Comparison of ENCODE assay signal across 1 cellular context in the genomic region with DNA sequence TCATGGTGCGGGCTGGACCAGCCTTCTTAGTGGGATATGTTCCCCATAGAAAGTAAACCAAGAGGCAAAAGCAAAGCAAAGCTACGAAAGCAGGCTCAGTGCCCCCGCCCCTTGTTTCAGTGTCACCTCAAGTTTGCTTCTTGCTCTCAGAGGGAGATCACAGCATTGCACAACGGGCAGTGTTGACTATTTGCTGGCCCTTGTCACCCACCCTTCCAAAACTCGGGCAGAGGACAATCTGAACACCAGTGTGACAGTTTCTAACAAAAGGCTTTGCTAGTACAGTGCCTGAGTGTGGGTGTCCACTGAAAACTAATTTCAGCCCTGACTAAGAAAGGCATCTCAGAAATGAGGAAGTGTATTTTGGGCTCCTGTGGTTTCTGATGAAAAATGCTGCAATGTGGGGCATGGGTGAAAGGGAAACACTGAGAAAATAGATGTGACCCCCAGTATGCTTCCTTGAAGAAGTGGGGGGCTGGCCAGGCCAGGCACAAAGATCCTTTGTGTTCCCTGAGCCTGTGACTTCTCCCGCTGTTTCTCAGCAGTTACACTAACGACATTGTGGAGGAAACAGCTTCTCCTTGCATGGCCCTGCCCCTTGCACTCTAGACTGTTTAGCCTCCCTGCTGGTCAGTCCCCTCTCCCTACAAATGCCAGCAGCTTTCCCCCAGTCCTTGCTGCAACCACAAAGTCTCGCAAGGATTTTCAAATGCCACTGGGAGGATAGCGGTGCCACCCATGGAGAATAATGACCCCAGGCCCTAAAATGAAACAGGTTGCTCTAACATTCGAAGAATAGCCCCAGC.
TF ChIP-seq lines count a peak whose summit lies in the region.

No MANE protein-coding gene starts in this region.

TF ChIP-seq in HepG2, 621 proteins besides CTCF, POLR2A, EP300 and RAD21 (continued from another document and continues in another):
- no peak for TF ChIP-seq NBN (conservative IDR thresholded peaks at IDR 0.05)
- TF ChIP-seq SP140L (CRISPR knock-in tag; IDR thresholded peaks at IDR 0.05; ENCODE audit: borderline replicate concordance) = no peak
- TF ChIP-seq, protein P1, sequence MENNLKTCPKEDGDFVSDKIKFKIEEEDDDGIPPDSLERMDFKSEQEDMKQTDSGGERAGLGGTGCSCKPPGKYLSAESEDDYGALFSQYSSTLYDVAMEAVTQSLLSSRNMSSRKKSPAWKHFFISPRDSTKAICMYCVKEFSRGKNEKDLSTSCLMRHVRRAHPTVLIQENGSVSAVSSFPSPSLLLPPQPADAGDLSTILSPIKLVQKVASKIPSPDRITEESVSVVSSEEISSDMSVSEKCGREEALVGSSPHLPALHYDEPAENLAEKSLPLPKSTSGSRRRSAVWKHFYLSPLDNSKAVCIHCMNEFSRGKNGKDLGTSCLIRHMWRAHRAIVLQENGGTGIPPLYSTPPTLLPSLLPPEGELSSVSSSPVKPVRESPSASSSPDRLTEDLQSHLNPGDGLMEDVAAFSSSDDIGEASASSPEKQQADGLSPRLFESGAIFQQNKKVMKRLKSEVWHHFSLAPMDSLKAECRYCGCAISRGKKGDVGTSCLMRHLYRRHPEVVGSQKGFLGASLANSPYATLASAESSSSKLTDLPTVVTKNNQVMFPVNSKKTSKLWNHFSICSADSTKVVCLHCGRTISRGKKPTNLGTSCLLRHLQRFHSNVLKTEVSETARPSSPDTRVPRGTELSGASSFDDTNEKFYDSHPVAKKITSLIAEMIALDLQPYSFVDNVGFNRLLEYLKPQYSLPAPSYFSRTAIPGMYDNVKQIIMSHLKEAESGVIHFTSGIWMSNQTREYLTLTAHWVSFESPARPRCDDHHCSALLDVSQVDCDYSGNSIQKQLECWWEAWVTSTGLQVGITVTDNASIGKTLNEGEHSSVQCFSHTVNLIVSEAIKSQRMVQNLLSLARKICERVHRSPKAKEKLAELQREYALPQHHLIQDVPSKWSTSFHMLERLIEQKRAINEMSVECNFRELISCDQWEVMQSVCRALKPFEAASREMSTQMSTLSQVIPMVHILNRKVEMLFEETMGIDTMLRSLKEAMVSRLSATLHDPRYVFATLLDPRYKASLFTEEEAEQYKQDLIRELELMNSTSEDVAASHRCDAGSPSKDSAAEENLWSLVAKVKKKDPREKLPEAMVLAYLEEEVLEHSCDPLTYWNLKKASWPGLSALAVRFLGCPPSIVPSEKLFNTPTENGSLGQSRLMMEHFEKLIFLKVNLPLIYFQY (CRISPR knock-in tag; IDR thresholded peaks at IDR 0.05; ENCODE audit: borderline replicate concordance) = no peak
- TF ChIP-seq PCBP1 (IDR thresholded peaks at IDR 0.05; ENCODE audit: borderline replicate concordance, low read depth, low read length) = no peak
- TF ChIP-seq ISX (CRISPR knock-in tag; conservative IDR thresholded peaks at IDR 0.05) = no peak
- TF ChIP-seq ARNTL (CRISPR knock-in tag; IDR thresholded peaks at IDR 0.05) = no peak
- TF ChIP-seq, protein P2, sequence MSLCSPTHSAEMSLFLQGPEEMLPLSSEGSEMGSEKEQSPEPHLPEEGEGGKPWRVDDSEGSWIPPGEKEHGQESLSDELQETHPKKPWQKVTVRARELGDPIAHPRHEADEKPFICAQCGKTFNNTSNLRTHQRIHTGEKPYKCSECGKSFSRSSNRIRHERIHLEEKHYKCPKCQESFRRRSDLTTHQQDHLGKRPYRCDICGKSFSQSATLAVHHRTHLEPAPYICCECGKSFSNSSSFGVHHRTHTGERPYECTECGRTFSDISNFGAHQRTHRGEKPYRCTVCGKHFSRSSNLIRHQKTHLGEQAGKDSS (CRISPR knock-in tag; IDR thresholded peaks at IDR 0.05; ENCODE audit: borderline replicate concordance, low read depth) = no peak
- TF ChIP-seq ZNF468 (CRISPR knock-in tag; IDR thresholded peaks at IDR 0.05) = no peak
- TF ChIP-seq, protein P3, sequence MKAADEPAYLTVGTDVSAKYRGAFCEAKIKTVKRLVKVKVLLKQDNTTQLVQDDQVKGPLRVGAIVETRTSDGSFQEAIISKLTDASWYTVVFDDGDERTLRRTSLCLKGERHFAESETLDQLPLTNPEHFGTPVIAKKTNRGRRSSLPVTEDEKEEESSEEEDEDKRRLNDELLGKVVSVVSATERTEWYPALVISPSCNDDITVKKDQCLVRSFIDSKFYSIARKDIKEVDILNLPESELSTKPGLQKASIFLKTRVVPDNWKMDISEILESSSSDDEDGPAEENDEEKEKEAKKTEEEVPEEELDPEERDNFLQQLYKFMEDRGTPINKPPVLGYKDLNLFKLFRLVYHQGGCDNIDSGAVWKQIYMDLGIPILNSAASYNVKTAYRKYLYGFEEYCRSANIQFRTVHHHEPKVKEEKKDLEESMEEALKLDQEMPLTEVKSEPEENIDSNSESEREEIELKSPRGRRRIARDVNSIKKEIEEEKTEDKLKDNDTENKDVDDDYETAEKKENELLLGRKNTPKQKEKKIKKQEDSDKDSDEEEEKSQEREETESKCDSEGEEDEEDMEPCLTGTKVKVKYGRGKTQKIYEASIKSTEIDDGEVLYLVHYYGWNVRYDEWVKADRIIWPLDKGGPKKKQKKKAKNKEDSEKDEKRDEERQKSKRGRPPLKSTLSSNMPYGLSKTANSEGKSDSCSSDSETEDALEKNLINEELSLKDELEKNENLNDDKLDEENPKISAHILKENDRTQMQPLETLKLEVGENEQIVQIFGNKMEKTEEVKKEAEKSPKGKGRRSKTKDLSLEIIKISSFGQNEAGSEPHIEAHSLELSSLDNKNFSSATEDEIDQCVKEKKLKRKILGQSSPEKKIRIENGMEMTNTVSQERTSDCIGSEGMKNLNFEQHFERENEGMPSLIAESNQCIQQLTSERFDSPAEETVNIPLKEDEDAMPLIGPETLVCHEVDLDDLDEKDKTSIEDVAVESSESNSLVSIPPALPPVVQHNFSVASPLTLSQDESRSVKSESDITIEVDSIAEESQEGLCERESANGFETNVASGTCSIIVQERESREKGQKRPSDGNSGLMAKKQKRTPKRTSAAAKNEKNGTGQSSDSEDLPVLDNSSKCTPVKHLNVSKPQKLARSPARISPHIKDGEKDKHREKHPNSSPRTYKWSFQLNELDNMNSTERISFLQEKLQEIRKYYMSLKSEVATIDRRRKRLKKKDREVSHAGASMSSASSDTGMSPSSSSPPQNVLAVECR (CRISPR knock-in tag; IDR thresholded peaks at IDR 0.05; ENCODE audit: borderline replicate concordance) = no peak; the same call in 1 of the 2 replicates
- TF ChIP-seq ZNF569 (CRISPR knock-in tag; IDR thresholded peaks at IDR 0.05; ENCODE audit: borderline replicate concordance) = no peak
- no peak for TF ChIP-seq ZNF296 (CRISPR knock-in tag; conservative IDR thresholded peaks at IDR 0.05)
- TF ChIP-seq, protein P4, sequence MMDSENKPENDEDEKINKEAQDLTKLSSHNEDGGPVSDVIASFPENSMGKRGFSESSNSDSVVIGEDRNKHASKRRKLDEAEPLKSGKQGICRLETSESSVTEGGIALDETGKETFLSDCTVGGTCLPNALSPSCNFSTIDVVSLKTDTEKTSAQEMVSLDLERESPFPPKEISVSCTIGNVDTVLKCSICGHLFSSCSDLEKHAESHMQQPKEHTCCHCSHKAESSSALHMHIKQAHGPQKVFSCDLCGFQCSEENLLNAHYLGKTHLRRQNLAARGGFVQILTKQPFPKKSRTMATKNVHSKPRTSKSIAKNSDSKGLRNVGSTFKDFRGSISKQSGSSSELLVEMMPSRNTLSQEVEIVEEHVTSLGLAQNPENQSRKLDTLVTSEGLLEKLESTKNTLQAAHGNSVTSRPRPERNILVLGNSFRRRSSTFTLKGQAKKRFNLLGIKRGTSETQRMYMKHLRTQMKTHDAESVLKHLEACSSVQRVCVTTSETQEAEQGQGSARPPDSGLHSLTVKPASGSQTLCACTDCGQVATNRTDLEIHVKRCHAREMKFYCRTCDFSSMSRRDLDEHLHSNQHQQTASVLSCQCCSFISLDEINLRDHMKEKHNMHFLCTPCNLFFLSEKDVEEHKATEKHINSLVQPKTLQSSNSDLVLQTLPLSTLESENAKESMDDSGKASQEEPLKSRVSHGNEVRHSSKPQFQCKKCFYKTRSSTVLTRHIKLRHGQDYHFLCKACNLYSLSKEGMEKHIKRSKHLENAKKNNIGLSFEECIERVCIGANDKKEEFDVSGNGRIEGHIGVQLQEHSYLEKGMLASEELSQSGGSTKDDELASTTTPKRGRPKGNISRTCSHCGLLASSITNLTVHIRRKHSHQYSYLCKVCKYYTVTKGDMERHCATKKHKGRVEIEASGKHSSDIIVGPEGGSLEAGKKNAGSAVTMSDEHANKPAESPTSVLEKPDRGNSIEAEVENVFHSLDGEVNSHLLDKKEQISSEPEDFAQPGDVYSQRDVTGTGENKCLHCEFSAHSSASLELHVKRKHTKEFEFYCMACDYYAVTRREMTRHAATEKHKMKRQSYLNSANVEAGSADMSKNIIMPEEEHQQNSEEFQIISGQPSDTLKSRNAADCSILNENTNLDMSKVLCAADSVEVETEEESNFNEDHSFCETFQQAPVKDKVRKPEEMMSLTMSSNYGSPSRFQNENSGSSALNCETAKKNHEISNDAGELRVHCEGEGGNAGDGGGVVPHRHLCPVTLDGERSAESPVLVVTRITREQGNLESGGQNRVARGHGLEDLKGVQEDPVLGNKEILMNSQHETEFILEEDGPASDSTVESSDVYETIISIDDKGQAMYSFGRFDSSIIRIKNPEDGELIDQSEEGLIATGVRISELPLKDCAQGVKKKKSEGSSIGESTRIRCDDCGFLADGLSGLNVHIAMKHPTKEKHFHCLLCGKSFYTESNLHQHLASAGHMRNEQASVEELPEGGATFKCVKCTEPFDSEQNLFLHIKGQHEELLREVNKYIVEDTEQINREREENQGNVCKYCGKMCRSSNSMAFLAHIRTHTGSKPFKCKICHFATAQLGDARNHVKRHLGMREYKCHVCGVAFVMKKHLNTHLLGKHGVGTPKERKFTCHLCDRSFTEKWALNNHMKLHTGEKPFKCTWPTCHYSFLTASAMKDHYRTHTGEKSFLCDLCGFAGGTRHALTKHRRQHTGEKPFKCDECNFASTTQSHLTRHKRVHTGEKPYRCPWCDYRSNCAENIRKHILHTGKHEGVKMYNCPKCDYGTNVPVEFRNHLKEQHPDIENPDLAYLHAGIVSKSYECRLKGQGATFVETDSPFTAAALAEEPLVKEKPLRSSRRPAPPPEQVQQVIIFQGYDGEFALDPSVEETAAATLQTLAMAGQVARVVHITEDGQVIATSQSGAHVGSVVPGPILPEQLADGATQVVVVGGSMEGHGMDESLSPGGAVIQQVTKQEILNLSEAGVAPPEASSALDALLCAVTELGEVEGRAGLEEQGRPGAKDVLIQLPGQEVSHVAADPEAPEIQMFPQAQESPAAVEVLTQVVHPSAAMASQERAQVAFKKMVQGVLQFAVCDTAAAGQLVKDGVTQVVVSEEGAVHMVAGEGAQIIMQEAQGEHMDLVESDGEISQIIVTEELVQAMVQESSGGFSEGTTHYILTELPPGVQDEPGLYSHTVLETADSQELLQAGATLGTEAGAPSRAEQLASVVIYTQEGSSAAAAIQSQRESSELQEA (CRISPR knock-in tag; IDR thresholded peaks at IDR 0.05; ENCODE audit: not compliant biosample characterization) = no peak
- TF ChIP-seq GPN1 (CRISPR knock-in tag; IDR thresholded peaks at IDR 0.05; ENCODE audit: borderline replicate concordance) = no peak
- TF ChIP-seq ZIK1 (CRISPR knock-in tag; IDR thresholded peaks at IDR 0.05; ENCODE audit: borderline replicate concordance, low read depth) = no peak
- TF ChIP-seq MAF1 (CRISPR knock-in tag; IDR thresholded peaks at IDR 0.05; ENCODE audit: borderline replicate concordance) = no peak
- TF ChIP-seq BORCS8-MEF2B (CRISPR knock-in tag; IDR thresholded peaks at IDR 0.05) = no peak
- TF ChIP-seq MTF1 (CRISPR knock-in tag; IDR thresholded peaks at IDR 0.05) = no peak
- TF ChIP-seq NKX3-1 (CRISPR knock-in tag; IDR thresholded peaks at IDR 0.05) = no peak
- peak; percentile 71; the same call in 1 of the 2 replicates for TF ChIP-seq ZNF292 (CRISPR knock-in tag; IDR thresholded peaks at IDR 0.05; ENCODE audit: borderline replicate concordance, low read depth)
- no peak for TF ChIP-seq ZMYM2 (CRISPR knock-in tag; IDR thresholded peaks at IDR 0.05)
- no peak for TF ChIP-seq ZNF274 (CRISPR knock-in tag; IDR thresholded peaks at IDR 0.05)
- no peak for TF ChIP-seq IKZF4 (CRISPR knock-in tag; IDR thresholded peaks at IDR 0.05; ENCODE audit: borderline replicate concordance, low read depth, not compliant biosample characterization)
- no peak for TF ChIP-seq SRSF1 (optimal IDR thresholded peaks at IDR 0.05; ENCODE audit: low read depth, low read length)
- no peak for TF ChIP-seq SRY (CRISPR knock-in tag; IDR thresholded peaks at IDR 0.05)
- TF ChIP-seq GZF1 (CRISPR knock-in tag; IDR thresholded peaks at IDR 0.05) = no peak
- no peak for TF ChIP-seq ZFP36L2 (CRISPR knock-in tag; IDR thresholded peaks at IDR 0.05)
- TF ChIP-seq, protein P5, sequence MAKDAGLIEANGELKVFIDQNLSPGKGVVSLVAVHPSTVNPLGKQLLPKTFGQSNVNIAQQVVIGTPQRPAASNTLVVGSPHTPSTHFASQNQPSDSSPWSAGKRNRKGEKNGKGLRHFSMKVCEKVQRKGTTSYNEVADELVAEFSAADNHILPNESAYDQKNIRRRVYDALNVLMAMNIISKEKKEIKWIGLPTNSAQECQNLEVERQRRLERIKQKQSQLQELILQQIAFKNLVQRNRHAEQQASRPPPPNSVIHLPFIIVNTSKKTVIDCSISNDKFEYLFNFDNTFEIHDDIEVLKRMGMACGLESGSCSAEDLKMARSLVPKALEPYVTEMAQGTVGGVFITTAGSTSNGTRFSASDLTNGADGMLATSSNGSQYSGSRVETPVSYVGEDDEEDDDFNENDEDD (CRISPR knock-in tag; IDR thresholded peaks at IDR 0.05; ENCODE audit: borderline replicate concordance) = no peak
- TF ChIP-seq, protein P6, sequence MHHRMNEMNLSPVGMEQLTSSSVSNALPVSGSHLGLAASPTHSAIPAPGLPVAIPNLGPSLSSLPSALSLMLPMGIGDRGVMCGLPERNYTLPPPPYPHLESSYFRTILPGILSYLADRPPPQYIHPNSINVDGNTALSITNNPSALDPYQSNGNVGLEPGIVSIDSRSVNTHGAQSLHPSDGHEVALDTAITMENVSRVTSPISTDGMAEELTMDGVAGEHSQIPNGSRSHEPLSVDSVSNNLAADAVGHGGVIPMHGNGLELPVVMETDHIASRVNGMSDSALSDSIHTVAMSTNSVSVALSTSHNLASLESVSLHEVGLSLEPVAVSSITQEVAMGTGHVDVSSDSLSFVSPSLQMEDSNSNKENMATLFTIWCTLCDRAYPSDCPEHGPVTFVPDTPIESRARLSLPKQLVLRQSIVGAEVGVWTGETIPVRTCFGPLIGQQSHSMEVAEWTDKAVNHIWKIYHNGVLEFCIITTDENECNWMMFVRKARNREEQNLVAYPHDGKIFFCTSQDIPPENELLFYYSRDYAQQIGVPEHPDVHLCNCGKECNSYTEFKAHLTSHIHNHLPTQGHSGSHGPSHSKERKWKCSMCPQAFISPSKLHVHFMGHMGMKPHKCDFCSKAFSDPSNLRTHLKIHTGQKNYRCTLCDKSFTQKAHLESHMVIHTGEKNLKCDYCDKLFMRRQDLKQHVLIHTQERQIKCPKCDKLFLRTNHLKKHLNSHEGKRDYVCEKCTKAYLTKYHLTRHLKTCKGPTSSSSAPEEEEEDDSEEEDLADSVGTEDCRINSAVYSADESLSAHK (CRISPR knock-in tag; IDR thresholded peaks at IDR 0.05; ENCODE audit: borderline replicate concordance) = peak; percentile 62; the same call in 1 of the 2 replicates
- TF ChIP-seq TOE1 (CRISPR knock-in tag; IDR thresholded peaks at IDR 0.05) = no peak
- peak; percentile 54 for TF ChIP-seq HNF4A (CRISPR knock-in tag; IDR thresholded peaks at IDR 0.05)
- TF ChIP-seq ZNF816 (CRISPR knock-in tag; IDR thresholded peaks at IDR 0.05; ENCODE audit: borderline replicate concordance) = no peak
- TF ChIP-seq ZSCAN29 (CRISPR knock-in tag; conservative IDR thresholded peaks at IDR 0.05) = no peak
